Comparison of ENCODE assay signal across 1 cellular context in genomic region chr19:53808710-53809125, GRCh38.
TF ChIP-seq lines count a peak whose summit lies in the region.

No MANE protein-coding gene starts in this region.

TF ChIP-seq in HCT116, 20 proteins besides CTCF, POLR2A, EP300 and RAD21 (continued from another document):
- TF ChIP-seq CEBPB (IDR thresholded peaks at IDR 0.05; ENCODE audit: low read depth): no peak
